1 cellular context compared by ENCODE assay signal in the genomic region with DNA sequence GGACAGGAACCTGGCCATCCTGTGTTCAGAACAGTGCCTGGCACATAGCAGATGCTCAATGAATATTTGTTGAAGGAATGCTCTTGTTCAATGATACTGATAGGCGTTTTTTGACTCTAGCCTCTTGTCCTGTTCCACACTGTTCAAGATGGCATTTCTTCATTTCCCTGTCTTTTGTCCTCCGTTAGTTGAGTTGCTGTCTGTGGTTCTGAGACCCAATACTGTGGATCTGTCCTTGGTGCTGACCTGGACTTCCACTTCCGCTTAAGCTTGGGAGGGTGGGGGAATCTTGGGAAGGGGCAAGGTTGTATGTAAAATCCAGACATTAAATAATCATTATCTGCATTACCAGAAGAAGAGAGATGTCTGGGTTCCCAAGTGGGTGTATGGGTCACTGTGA.
TF ChIP-seq lines count a peak whose summit lies in the region.

No MANE protein-coding gene starts in this region.

TF ChIP-seq in H1, 55 proteins besides CTCF, POLR2A, EP300 and RAD21:
- peak; percentile 74 to 84; a peak in 1 of 4 replicates for TF ChIP-seq HDAC2 (IDR thresholded peaks at IDR 0.05; ENCODE audit: borderline replicate concordance in 1 of 2, low read depth in 2 of 2, low read length in 2 of 2)
- no peak for TF ChIP-seq POLR2AphosphoS5 (IDR thresholded peaks at IDR 0.05; ENCODE audit: low read depth, low read length)
- peak; percentile 98 to 99 for TF ChIP-seq SIN3A (conservative IDR thresholded peaks at IDR 0.05 in 1 of 2, IDR thresholded peaks at IDR 0.05 in 1 of 2; ENCODE audit: low read depth in 1 of 2, low read length in 2 of 2)
- TF ChIP-seq TBP (IDR thresholded peaks at IDR 0.05; ENCODE audit: low read depth, low read length): no peak
- no peak for TF ChIP-seq HDAC6 (IDR thresholded peaks at IDR 0.05; ENCODE audit: low read depth, low read length)
- no peak for TF ChIP-seq RFX5 (IDR thresholded peaks at IDR 0.05; ENCODE audit: borderline replicate concordance, low read depth, low read length)
- TF ChIP-seq TAF7 (optimal IDR thresholded peaks at IDR 0.05; ENCODE audit: borderline replicate concordance, low read depth, low read length): peak; percentile 91
- peak; percentile 75 for TF ChIP-seq SAP30 (IDR thresholded peaks at IDR 0.05; ENCODE audit: insufficient read depth, insufficient replicate concordance, low read length)
- no peak for TF ChIP-seq TCF12 (IDR thresholded peaks at IDR 0.05; ENCODE audit: low read depth, low read length)
- no peak for TF ChIP-seq NANOG (IDR thresholded peaks at IDR 0.05; ENCODE audit: insufficient read depth, low read depth, low read length, poor library complexity, severe bottlenecking)
- peak; percentile 84 for TF ChIP-seq YY1 (IDR thresholded peaks at IDR 0.05; ENCODE audit: low read depth, low read length)
